Comparison of ENCODE assay signal across 18 cellular contexts in genomic region chr5:153794327-153794726, GRCh38.
DNase-seq lines count a peak whose midpoint lies in the region; ATAC-seq, FAIRE-seq and TF ChIP-seq lines count a peak whose summit lies in the region.
"Had no signal": no experiment of that assay in that cellular context is flagged by ENCODE, and none has a peak within 500 bp of the region (broad histone marks: within the 10 kb centered on the region; RNA-seq: fewer than 3 reads in every experiment).

No MANE protein-coding gene starts in this region.

- no peaks in the 10 kb centered on the region for H3K36me3 ChIP-seq in GM23248 (ENCODE audit: low read depth)
- no peaks in the 10 kb centered on the region for H3K36me3 ChIP-seq in K562 (ENCODE audit: control insufficient read depth, insufficient read depth, low read length)
- H3K36me3 ChIP-seq: BE2C had no signal

- FAIRE-seq in K562 (lab: Jason Lieb, UNC) = no peak
- FAIRE-seq: A204.1, GM18507 had no signal

- no peak overlapping the region for H3K4me3 ChIP-seq in GM23248
- no peak overlapping the region for H3K4me3 ChIP-seq in K562

- H3K9me1 ChIP-seq in K562 (ENCODE audit: control insufficient read depth, insufficient read depth, low read length) = no peaks in the 10 kb centered on the region

- H3K27me3 ChIP-seq in GM23248 (replicated peaks; ENCODE audit: insufficient read depth) (no peaks in the 10 kb centered on the region), K562 (ENCODE audit: control insufficient read depth in 2 of 2, insufficient read depth in 2 of 2, low read length in 2 of 2) (no peaks in the 10 kb centered on the region)
- H3K27me3 ChIP-seq: BE2C had no signal

- CTCF ChIA-PET in K562 (lab: Yijun Ruan, JAX; ENCODE audit: low intra/inter-chr PET ratio) = no interaction called here

- no peaks in the 10 kb centered on the region for H3F3A ChIP-seq in GM23248 (ENCODE audit: insufficient read depth)

- intact Hi-C loops in K562 (cut with micrococcal nuclease) = no loop called here

- no peak for TF ChIP-seq CTCF in K562 (IDR thresholded peaks at IDR 0.05 in 2 of 3, conservative IDR thresholded peaks at IDR 0.05 in 1 of 3; ENCODE audit: insufficient read depth in 2 of 3, low read depth in 1 of 3, low read length in 3 of 3)

- H3K9me3 ChIP-seq in GM23248 (ENCODE audit: low read depth) (no peaks in the 10 kb centered on the region), K562 (replicated peaks; ENCODE audit: control insufficient read depth, insufficient read depth, low read depth, low read length) (no peaks in the 10 kb centered on the region)
- H3K9me3 ChIP-seq: BE2C had no signal

- H2AFZ ChIP-seq in GM23248 = no peak overlapping the region
- no peak overlapping the region for H2AFZ ChIP-seq in K562 (ENCODE audit: low read depth, low read length)

- H3K9me2 ChIP-seq in GM23248 (ENCODE audit: insufficient read depth) = no peaks in the 10 kb centered on the region

- H3K27ac ChIP-seq in GM23248 (no peak overlapping the region), K562 (ENCODE audit: extremely low read depth, low read depth, low read length) (no peak overlapping the region)
- H3K27ac ChIP-seq: C4-2B had no signal

- no peak for ATAC-seq in K562
- ATAC-seq in HG02981 (IDR thresholded peaks at IDR 0.05; ENCODE audit: unreplicated experiment) = no peak
- ATAC-seq in HG03432 (IDR thresholded peaks at IDR 0.05; ENCODE audit: unreplicated experiment) = no peak

- H3K9ac ChIP-seq in GM23248 = no peak overlapping the region
- no peak overlapping the region for H3K9ac ChIP-seq in K562 (ENCODE audit: insufficient read depth in 1 of 2, low read depth in 2 of 2, low read length in 2 of 2)

- no peak for TF ChIP-seq EP300 in K562 (IDR thresholded peaks at IDR 0.05; ENCODE audit: low read length)

- no peaks in the 10 kb centered on the region for H4K20me1 ChIP-seq in GM23248 (ENCODE audit: insufficient read depth)
- no peaks in the 10 kb centered on the region for H4K20me1 ChIP-seq in K562 (replicated peaks; ENCODE audit: control insufficient read depth, insufficient read depth, low read length)

- no peaks in the 10 kb centered on the region for H3K79me2 ChIP-seq in GM23248 (ENCODE audit: insufficient read depth)
- no peaks in the 10 kb centered on the region for H3K79me2 ChIP-seq in K562 (ENCODE audit: control insufficient read depth, insufficient read depth, low read length)

- BruUV-seq in K562 (replicated peaks; lab: Mats Ljungman, UMichigan) = no TSS peak

- TF ChIP-seq RAD21 in K562 (CRISPR knock-in tag; conservative IDR thresholded peaks at IDR 0.05 in 1 of 2, IDR thresholded peaks at IDR 0.05 in 1 of 2) = no peak

- peak; percentile 40 for DNase-seq in A172 (ENCODE audit: low spot score)
- peak; percentile 37 for DNase-seq in GM23248
- peak; percentile 52 for DNase-seq in M059J (ENCODE audit: low read depth)
- peak in 3 of 4 experiments; percentile 7 to 49 (median 47) for DNase-seq in K562 (ENCODE audit: extremely low read depth in 1 of 4, low spot score in 3 of 4)
- no peak for DNase-seq in kidney glomerular epithelial cell (lab: John Stamatoyannopoulos, UW)
- DNase-seq in activated CD8-positive, alpha-beta memory T cell treated with anti-CD3 and anti-CD28 coated beads, Interleukin-2, amount 50 U/mL, for 48 hours = no peak
- DNase-seq: BE2C; CD4-positive, alpha-beta memory T cell; DND-41; GF-D8; GOT3; H9; Karpas-422 had no signal

- POLR2A ChIA-PET in K562 (lab: Yijun Ruan, JAX) = no interaction called here

- TF ChIP-seq POLR2A in K562 (conservative IDR thresholded peaks at IDR 0.05) = no peak

- H3K4me2 ChIP-seq in GM23248 (ENCODE audit: unreplicated experiment) (no peak overlapping the region), K562 (ENCODE audit: insufficient read depth, low read length) (no peak overlapping the region)

- WGBS in GM23248 (ENCODE audit: low coverage in 1 of 2, low lambda C conversion rate in 2 of 2, missing lambda C conversion rate in 2 of 2), 2 experiments = 72 to 75% methylated on average over 10 of the region's 10 CpGs
- WGBS in K562 (ENCODE audit: insufficient coverage, low coverage, missing lambda C conversion rate) = 2% methylated on average over 10 of the region's 10 CpGs

- H3K4me1 ChIP-seq in GM23248 (ENCODE audit: insufficient read depth) = peaks cover 7% of the 10 kb centered on the region; the same call in 1 of the 2 replicates
- no peaks in the 10 kb centered on the region for H3K4me1 ChIP-seq in K562 (replicated peaks in 1 of 2; ENCODE audit: control insufficient read depth in 2 of 2, insufficient read depth in 2 of 2, low read length in 2 of 2)
- H3K4me1 ChIP-seq: BE2C had no signal

- in situ Hi-C loops in GM23248 (cut with MboI) (no loop called here), K562 (cut with MboI) (no loop called here)

TF ChIP-seq in K562, 482 proteins besides CTCF, POLR2A, EP300 and RAD21 (continues in another document):
- TF ChIP-seq CHAMP1 (IDR thresholded peaks at IDR 0.05) = no peak
- no peak for TF ChIP-seq MXI1 (IDR thresholded peaks at IDR 0.05; ENCODE audit: low read depth, low read length)
- TF ChIP-seq TSC22D4 (tag; IDR thresholded peaks at IDR 0.05) = no peak
- no peak for TF ChIP-seq SMC3 (conservative IDR thresholded peaks at IDR 0.05; ENCODE audit: insufficient read depth, low read depth, low read length)
- TF ChIP-seq JUNB (CRISPR knock-in tag; conservative IDR thresholded peaks at IDR 0.05) = no peak
- no peak for TF ChIP-seq ZNF589 (CRISPR knock-in tag; IDR thresholded peaks at IDR 0.05; ENCODE audit: low read depth)
- TF ChIP-seq HLTF (IDR thresholded peaks at IDR 0.05) = no peak
- no peak for TF ChIP-seq FUS (optimal IDR thresholded peaks at IDR 0.05; ENCODE audit: low read depth, low read length)
- no peak for TF ChIP-seq ZBTB12 (CRISPR knock-in tag; IDR thresholded peaks at IDR 0.05)
- no peak for TF ChIP-seq CREB3 (tag; conservative IDR thresholded peaks at IDR 0.05; ENCODE audit: low read depth)
- TF ChIP-seq ASH1L (IDR thresholded peaks at IDR 0.05; ENCODE audit: borderline replicate concordance, low read depth, partially characterized antibody) = no peak
- TF ChIP-seq POLR2G (IDR thresholded peaks at IDR 0.05; ENCODE audit: low read depth, low read length) = no peak
- no peak for TF ChIP-seq ZNF584 (CRISPR knock-in tag; IDR thresholded peaks at IDR 0.05; ENCODE audit: low read depth)
- TF ChIP-seq, protein P1, sequence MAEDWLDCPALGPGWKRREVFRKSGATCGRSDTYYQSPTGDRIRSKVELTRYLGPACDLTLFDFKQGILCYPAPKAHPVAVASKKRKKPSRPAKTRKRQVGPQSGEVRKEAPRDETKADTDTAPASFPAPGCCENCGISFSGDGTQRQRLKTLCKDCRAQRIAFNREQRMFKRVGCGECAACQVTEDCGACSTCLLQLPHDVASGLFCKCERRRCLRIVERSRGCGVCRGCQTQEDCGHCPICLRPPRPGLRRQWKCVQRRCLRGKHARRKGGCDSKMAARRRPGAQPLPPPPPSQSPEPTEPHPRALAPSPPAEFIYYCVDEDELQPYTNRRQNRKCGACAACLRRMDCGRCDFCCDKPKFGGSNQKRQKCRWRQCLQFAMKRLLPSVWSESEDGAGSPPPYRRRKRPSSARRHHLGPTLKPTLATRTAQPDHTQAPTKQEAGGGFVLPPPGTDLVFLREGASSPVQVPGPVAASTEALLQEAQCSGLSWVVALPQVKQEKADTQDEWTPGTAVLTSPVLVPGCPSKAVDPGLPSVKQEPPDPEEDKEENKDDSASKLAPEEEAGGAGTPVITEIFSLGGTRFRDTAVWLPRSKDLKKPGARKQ (CRISPR knock-in tag; IDR thresholded peaks at IDR 0.05) = no peak
- no peak for TF ChIP-seq ILK (tag; IDR thresholded peaks at IDR 0.05; ENCODE audit: borderline replicate concordance, low read depth)
- TF ChIP-seq FOXJ2 (tag; IDR thresholded peaks at IDR 0.05) = no peak

Comparison
In these comparisons a context has a peak if more than half of its experiments do, and no peak if none do; other contexts are left out.
1. DNase-seq: peak in A172 (single experiment), GM23248 (single experiment), M059J (single experiment) and K562 (3 of 4); none in kidney glomerular epithelial cell (single experiment) and activated CD8-positive, alpha-beta memory T cell treated with anti-CD3 and anti-CD28 coated beads, Interleukin-2, amount 50 U/mL, for 48 hours (single experiment).